Comparison of ENCODE assay signal across 8 cellular contexts in genomic region chr3:183099838-183100204, GRCh38. TPM values are rescaled to one million over a fixed set of nuclear protein-coding genes. Genes with fewer than 3 reads are reported as not detected.
A peak's percentile ranks its signal among the peaks of the same experiment; 100 is the strongest.
DNase-seq lines count a peak whose midpoint lies in the region; ATAC-seq and TF ChIP-seq lines count a peak whose summit lies in the region.

No MANE protein-coding gene starts in this region.

- H3K4me1 Mint-ChIP-seq in activated naive CD8-positive, alpha-beta T cell treated with anti-CD3 and anti-CD28 coated beads for 36 hours, result peaks cover 27% of the 10 kb centered on the region

- DNase-seq in activated naive CD8-positive, alpha-beta T cell treated with anti-CD3 and anti-CD28 coated beads for 36 hours, result no peak
- DNase-seq in mesendoderm, result no peak
- no peak for DNase-seq in EL
- no peak for DNase-seq in NCI-H510A treated with DMSO at 0.1 percent for 48 hours (lab: John Stamatoyannopoulos, UW)
- no peak for DNase-seq in stimulated activated CD4-positive, alpha-beta T cell treated with anti-CD3 and anti-CD28 coated beads, Interleukin-2, amount 100 ng/mL, for 48 hours
- no peak for DNase-seq in HPDE6-E6E7 (ENCODE audit: extremely low spot score)

- no peaks in the 10 kb centered on the region for H3K79me2 ChIP-seq in mesendoderm (ENCODE audit: control insufficient read depth, insufficient read depth, low read length)

- no peak overlapping the region for H3K18ac ChIP-seq in mesendoderm (ENCODE audit: low read length)

- H3K4me3 Mint-ChIP-seq in activated naive CD8-positive, alpha-beta T cell treated with anti-CD3 and anti-CD28 coated beads for 36 hours, result peak overlapping the region; percentile 97

- H2BK15ac ChIP-seq in mesendoderm (replicated peaks; ENCODE audit: low read depth), result no peak overlapping the region

- H2BK5ac ChIP-seq in mesendoderm (ENCODE audit: low read length), result no peak overlapping the region

- H3K27ac ChIP-seq in 22Rv1 (peak overlapping the region; percentile 70), mesendoderm (ENCODE audit: low read depth, low read length) (no peak overlapping the region)

- peak overlapping the region; percentile 44 for H3K9ac ChIP-seq in mesendoderm (ENCODE audit: low read length)

- H3K27me3 ChIP-seq in mesendoderm (ENCODE audit: insufficient read depth, low read length, poor library complexity), result no peaks in the 10 kb centered on the region

- H3K9me3 Mint-ChIP-seq in activated naive CD8-positive, alpha-beta T cell treated with anti-CD3 and anti-CD28 coated beads for 36 hours, result no peaks in the 10 kb centered on the region

- H3K4me3 ChIP-seq in mesendoderm (ENCODE audit: low read length), result no peak overlapping the region

- no peak overlapping the region for H3K4ac ChIP-seq in mesendoderm (ENCODE audit: low read depth, low read length)

- no peaks in the 10 kb centered on the region for H3K27me3 Mint-ChIP-seq in activated naive CD8-positive, alpha-beta T cell treated with anti-CD3 and anti-CD28 coated beads for 36 hours

- peak overlapping the region; percentile 96 for H3K27ac Mint-ChIP-seq in activated naive CD8-positive, alpha-beta T cell treated with anti-CD3 and anti-CD28 coated beads for 36 hours

- no peak for TF ChIP-seq CTCF in 22Rv1 (IDR thresholded peaks at IDR 0.05)

- H3K36me3 Mint-ChIP-seq in activated naive CD8-positive, alpha-beta T cell treated with anti-CD3 and anti-CD28 coated beads for 36 hours, result peaks cover 14% of the 10 kb centered on the region

- H3K36me3 ChIP-seq in mesendoderm (ENCODE audit: control insufficient read depth, insufficient read depth, low read length), result no peaks in the 10 kb centered on the region

- ATAC-seq in GM21576 (IDR thresholded peaks at IDR 0.05; ENCODE audit: unreplicated experiment), result peak; percentile 4

- H3K79me1 ChIP-seq in mesendoderm (ENCODE audit: low read length), result peaks cover 2% of the 10 kb centered on the region

- peaks cover 2% of the 10 kb centered on the region for H3K4me1 ChIP-seq in mesendoderm (ENCODE audit: control insufficient read depth, low read depth, low read length)

- no peak overlapping the region for H3K56ac ChIP-seq in mesendoderm (ENCODE audit: low read length)

- peak overlapping the region; percentile 26 for H3K4me2 ChIP-seq in mesendoderm (ENCODE audit: low read length)

- H4K5ac ChIP-seq in mesendoderm (ENCODE audit: low read length), result no peak overlapping the region

- H4K8ac ChIP-seq in mesendoderm (ENCODE audit: low read depth, low read length), result no peak overlapping the region

- H2BK120ac ChIP-seq in mesendoderm (ENCODE audit: low read depth, low read length), result no peak overlapping the region

- no peak overlapping the region for H3K23ac ChIP-seq in mesendoderm (ENCODE audit: low read length)

- WGBS in mesendoderm (ENCODE audit: extremely low coverage, insufficient coverage, low lambda C conversion rate), result no CpG with 5 or more reads among the region's 1 CpG

- no peak overlapping the region for H2AK5ac ChIP-seq in mesendoderm (ENCODE audit: low read length)

RNA-seq across cellular contexts. Expression of gene MCCC1, which starts 0.5 kb away (rescaled TPM):
- 10 to 100 TPM; 32.2 to 38.3 TPM for total RNA-seq in activated naive CD8-positive, alpha-beta T cell treated with anti-CD3 and anti-CD28 coated beads for 36 hours
- polyA plus RNA-seq in mesendoderm (2013, experiment 1 of 2), result 7.2 TPM
- 7.9 TPM for polyA plus RNA-seq in mesendoderm (2013, experiment 2 of 2)
